In genomic region chr1:176201568-176201967, GRCh38 we compare ENCODE assay signal across 23 cellular contexts.
"Had no signal": no experiment of that assay in that cellular context is flagged by ENCODE, and none has a peak within 500 bp of the region (broad histone marks: within the 10 kb centered on the region; RNA-seq: fewer than 3 reads in every experiment).

No MANE protein-coding gene starts in this region.

- H3K27me3 ChIP-seq: breast epithelium, gastroesophageal sphincter, tibial artery had no signal

- H3K9ac ChIP-seq: parathyroid adenoma had no signal

- DNase-seq: activated B cell treated with CpG ODN at 0.5 μM for 24 hours; activated CD4-positive, alpha-beta T cell treated with anti-CD3 and anti-CD28 coated beads, Interleukin-2, amount 10 ng/mL, durations not matched to agents 7 days and 5 days; activated gamma-delta T cell treated with Interleukin-2 at 50 U/mL for 16 hours; activated naive CD8-positive, alpha-beta T cell treated with anti-CD3 and anti-CD28 coated beads, Interleukin-2, amount 10 ng/mL, durations not matched to agents 7 days and 5 days; activated T-cell treated with anti-CD3 and anti-CD28 coated beads, Interleukin-2, amount 50 U/mL, for 1 hour; amniotic stem cell; cortex of kidney; endodermal cell; head of caudate nucleus; hypothalamus; nephron progenitor cell; nucleus accumbens; right cardiac atrium; stimulated activated CD4-positive, alpha-beta T cell treated with anti-CD3 and anti-CD28 coated beads, Interleukin-12 subunit alpha, Interleukin-12 subunit beta, amount 100 ng/mL, for 4 hours; stimulated activated CD4-positive, alpha-beta T cell treated with anti-CD3 and anti-CD28 coated beads, Interleukin-4, amount 100 ng/mL, for 4 hours; substantia nigra; T1000; tibial artery had no signal

- H3K4me3 Mint-ChIP-seq: activated B cell treated with CpG ODN at 0.5 μM for 24 hours; activated CD4-positive, alpha-beta T cell treated with anti-CD3 and anti-CD28 coated beads, Interleukin-2, amount 10 ng/mL, durations not matched to agents 7 days and 5 days; activated naive CD8-positive, alpha-beta T cell treated with anti-CD3 and anti-CD28 coated beads, Interleukin-2, amount 10 ng/mL, durations not matched to agents 7 days and 5 days; endodermal cell; nephron progenitor cell; stimulated activated naive CD8-positive, alpha-beta T cell treated with anti-CD3 and anti-CD28 coated beads, Interleukin-15, Interleukin-2, amounts not matched to agents 100 ng/mL and 50 ng/mL, for 24 hours; T-helper 1 cell treated with Interleukin-12 subunit alpha and Interleukin-12 subunit beta and Interleukin-4 antibody, amounts not matched to agents 30 μg/mL and 1 μg/mL, for 36 hours had no signal

- H3K36me3 ChIP-seq: breast epithelium, gastroesophageal sphincter, tibial artery had no signal

- H3K27ac Mint-ChIP-seq: activated B cell treated with CpG ODN at 0.5 μM for 24 hours; activated CD4-positive, alpha-beta T cell treated with anti-CD3 and anti-CD28 coated beads, Interleukin-2, amount 10 ng/mL, durations not matched to agents 7 days and 5 days; activated naive CD8-positive, alpha-beta T cell treated with anti-CD3 and anti-CD28 coated beads, Interleukin-2, amount 10 ng/mL, durations not matched to agents 7 days and 5 days; endodermal cell; nephron progenitor cell; stimulated activated naive CD8-positive, alpha-beta T cell treated with anti-CD3 and anti-CD28 coated beads, Interleukin-15, Interleukin-2, amounts not matched to agents 100 ng/mL and 50 ng/mL, for 24 hours; T-helper 1 cell treated with Interleukin-12 subunit alpha and Interleukin-12 subunit beta and Interleukin-4 antibody, amounts not matched to agents 30 μg/mL and 1 μg/mL, for 36 hours had no signal

- H3K27me3 Mint-ChIP-seq: activated B cell treated with CpG ODN at 0.5 μM for 24 hours; activated CD4-positive, alpha-beta T cell treated with anti-CD3 and anti-CD28 coated beads, Interleukin-2, amount 10 ng/mL, durations not matched to agents 7 days and 5 days; activated naive CD8-positive, alpha-beta T cell treated with anti-CD3 and anti-CD28 coated beads, Interleukin-2, amount 10 ng/mL, durations not matched to agents 7 days and 5 days; stimulated activated naive CD8-positive, alpha-beta T cell treated with anti-CD3 and anti-CD28 coated beads, Interleukin-15, Interleukin-2, amounts not matched to agents 100 ng/mL and 50 ng/mL, for 24 hours had no signal

- H3K27ac ChIP-seq: breast epithelium, gastroesophageal sphincter, parathyroid adenoma, tibial artery had no signal

- H3K9me3 ChIP-seq: breast epithelium, gastroesophageal sphincter, tibial artery had no signal

- ATAC-seq: gastroesophageal sphincter, right cardiac atrium had no signal

- H3K4me3 ChIP-seq: breast epithelium, gastroesophageal sphincter, tibial artery had no signal

- H3K9me3 Mint-ChIP-seq: activated B cell treated with CpG ODN at 0.5 μM for 24 hours; activated CD4-positive, alpha-beta T cell treated with anti-CD3 and anti-CD28 coated beads, Interleukin-2, amount 10 ng/mL, durations not matched to agents 7 days and 5 days; activated naive CD8-positive, alpha-beta T cell treated with anti-CD3 and anti-CD28 coated beads, Interleukin-2, amount 10 ng/mL, durations not matched to agents 7 days and 5 days; endodermal cell; stimulated activated naive CD8-positive, alpha-beta T cell treated with anti-CD3 and anti-CD28 coated beads, Interleukin-15, Interleukin-2, amounts not matched to agents 100 ng/mL and 50 ng/mL, for 24 hours; T-helper 1 cell treated with Interleukin-12 subunit alpha and Interleukin-12 subunit beta and Interleukin-4 antibody, amounts not matched to agents 30 μg/mL and 1 μg/mL, for 36 hours had no signal

- H2AFZ ChIP-seq: parathyroid adenoma had no signal
